ENCODE assay signal across 8 cellular contexts in genomic region chr12:56488041-56488955, GRCh38. TPM values are rescaled to one million over a fixed set of nuclear protein-coding genes. Genes with fewer than 3 reads are reported as not detected.
DNase-seq lines count a peak whose midpoint lies in the region; ATAC-seq and TF ChIP-seq lines count a peak whose summit lies in the region.

GLS2 (minus strand) TSS chr12:56488161; CDS start chr12:56488118, 43 bp downstream.

- no peaks in the 10 kb centered on the region for H4K20me1 ChIP-seq in fibroblast of lung (ENCODE audit: control insufficient read depth, extremely low read depth, insufficient read depth, low read length)

- no peak within 1 kb of the TSS for H3K9ac ChIP-seq in fibroblast of lung (ENCODE audit: insufficient read depth, low read length)

- peak within 1 kb of the TSS; percentile 30 to 56 (median 41) for H3K4me3 ChIP-seq in fibroblast of lung (replicated peaks in 1 of 4; ENCODE audit: control extremely low read depth in 1 of 4, insufficient read depth in 1 of 4, low read depth in 3 of 4, low read length in 4 of 4)

- no peaks in the 10 kb centered on the region for H3K9me3 ChIP-seq in fibroblast of lung (ENCODE audit: control insufficient read depth, insufficient read depth, low read depth, low read length)

- peak within 1 kb of the TSS; percentile 82 for H3K4me2 ChIP-seq in fibroblast of lung (ENCODE audit: extremely low read depth, insufficient read depth, low read length)

- no peak within 1 kb of the TSS for H3K27ac ChIP-seq in fibroblast of lung (ENCODE audit: insufficient read depth, low read length)

- peaks cover 41% of the 10 kb centered on the region for H3K27me3 ChIP-seq in fibroblast of lung (ENCODE audit: control insufficient read depth, insufficient read depth, low read length)

- ATAC-seq in GM19035 (IDR thresholded peaks at IDR 0.05; ENCODE audit: unreplicated experiment) (peak; percentile 90), HG03439 (IDR thresholded peaks at IDR 0.05; ENCODE audit: unreplicated experiment) (peak; percentile 89)

- H3K4me1 ChIP-seq in fibroblast of lung (ENCODE audit: control insufficient read depth, extremely low read depth, insufficient read depth, low read length): peaks cover 4% of the 10 kb centered on the region

- DNase-seq in AG08395 (ENCODE audit: low spot score) (peak; percentile 95), NCI-H748 (lab: John Stamatoyannopoulos, UW; ENCODE audit: unreplicated experiment) (peak; percentile 88), fibroblast of lung (ENCODE audit: low read depth in 2 of 2) (peak; percentile 69 to 73), myocyte (ENCODE audit: low read depth) (peak; percentile 61)
- DNase-seq in activated T-helper 1 cell treated with anti-CD3 and anti-CD28 coated beads, Interleukin-2, amount 50 U/mL, for 16 hours (ENCODE audit: low read depth in 1 of 2, low spot score in 1 of 2): peak; percentile 44 to 55
- DNase-seq in stimulated activated CD8-positive, alpha-beta memory T cell treated with anti-CD3 and anti-CD28 coated beads, Interleukin-7, amount 100 ng/mL, for 24 hours (ENCODE audit: low read depth): peak; percentile 33

- no peaks in the 10 kb centered on the region for H3K36me3 ChIP-seq in fibroblast of lung (ENCODE audit: control insufficient read depth, insufficient read depth, low read length)

- no peaks in the 10 kb centered on the region for H3K79me2 ChIP-seq in fibroblast of lung (ENCODE audit: control insufficient read depth, insufficient read depth, low read length)

- H2AFZ ChIP-seq in fibroblast of lung (ENCODE audit: low read length): peak within 1 kb of the TSS; percentile 65

- no peak for TF ChIP-seq CTCF in fibroblast of lung (conservative IDR thresholded peaks at IDR 0.05 in 1 of 2, IDR thresholded peaks at IDR 0.05 in 1 of 2; ENCODE audit: low read depth in 1 of 2, low read length in 2 of 2)

RNA-seq across cellular contexts. Expression of gene GLS2, which starts in this region (rescaled TPM):
- under 0.01 and 0.17 TPM in 2 replicates for total RNA-seq in fibroblast of lung
- polyA plus RNA-seq in fibroblast of lung: 0.03 and 0.08 TPM in 2 replicates
- 0.10 TPM in 1 of 2 replicates, not detected in the other for polyA plus RNA-seq in fibroblast of lung (2012)
- 0.78 TPM in 1 of 2 replicates, not detected in the other for polyA minus RNA-seq in fibroblast of lung (ENCODE audit: low replicate concordance)
- not detected in 2 replicates for total RNA-seq in myocyte
- 0.26 TPM for polyA plus RNA-seq in myocyte (2012)

Comparison
In these comparisons a context has a peak if more than half of its experiments do, and no peak if none do; other contexts are left out.
1. Peak in DNase-seq, H3K4me3 ChIP-seq and H3K4me2 ChIP-seq in fibroblast of lung; RNA of the gene not detected or under 1 TPM.
2. Peak in DNase-seq in myocyte; RNA of the gene not detected or under 1 TPM.
3. DNase-seq: peak in every context shown above with its lines; median percentile 95 in AG08395; 88 in NCI-H748; 71 in fibroblast of lung; 61 in myocyte; 50 in activated T-helper 1 cell treated with anti-CD3 and anti-CD28 coated beads, Interleukin-2, amount 50 U/mL, for 16 hours; 33 in stimulated activated CD8-positive, alpha-beta memory T cell treated with anti-CD3 and anti-CD28 coated beads, Interleukin-7, amount 100 ng/mL, for 24 hours.